ENCODE assay signal across 36 cellular contexts in the genomic region with DNA sequence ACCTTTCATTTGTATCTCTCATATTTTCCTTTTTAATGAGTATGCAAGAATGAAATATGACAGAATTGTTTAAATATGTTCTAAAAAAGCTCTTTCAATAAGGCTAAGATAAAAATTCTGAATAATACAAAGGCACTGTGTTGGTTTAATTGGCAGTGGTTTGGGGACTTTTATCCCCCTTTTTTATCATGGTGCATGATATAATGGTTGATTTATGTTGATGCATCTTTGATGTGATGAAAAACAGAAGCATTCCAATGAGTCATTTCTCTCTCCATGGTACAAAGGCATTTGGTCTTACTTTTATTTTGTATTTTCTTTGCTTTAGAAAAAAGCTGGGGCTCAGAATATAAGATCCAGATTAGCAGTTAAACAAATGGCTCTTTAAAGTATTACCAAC.
A peak's percentile ranks its signal among the peaks of the same experiment; 100 is the strongest.
DNase-seq lines count a peak whose midpoint lies in the region; ATAC-seq, FAIRE-seq and TF ChIP-seq lines count a peak whose summit lies in the region.
"Had no signal": no experiment of that assay in that cellular context is flagged by ENCODE, and none has a peak within 500 bp of the region (broad histone marks: within the 10 kb centered on the region; RNA-seq: fewer than 3 reads in every experiment).

No MANE protein-coding gene starts in this region.

- peak; percentile 90 for DNase-seq in A172 (ENCODE audit: low spot score)
- DNase-seq in HTR-8/SVneo (ENCODE audit: insufficient read length, low spot score), result peak; percentile 41
- peak; percentile 49 for DNase-seq in astrocyte (ENCODE audit: low read depth)
- DNase-seq in hepatic stellate cell (ENCODE audit: low spot score), result peak; percentile 31
- DNase-seq in esophagus squamous epithelium (lab: John Stamatoyannopoulos, UW), result no peak
- no peak for DNase-seq in T1000 (lab: John Stamatoyannopoulos, UW)
- DNase-seq in HCEC 1CT, result no peak
- DNase-seq: activated CD4-positive, alpha-beta T cell treated with anti-CD3 and anti-CD28 coated beads, Interleukin-2, amount 10 ng/mL, durations not matched to agents 7 days and 5 days; activated naive CD8-positive, alpha-beta T cell treated with anti-CD3 and anti-CD28 coated beads, Interleukin-2, amount 50 U/mL, for 24 hours; activated T-cell treated with anti-CD3 and anti-CD28 coated beads, Interleukin-2, amount 50 U/mL, for 4 hours; brain microvascular endothelial cell; CD8-positive, alpha-beta memory T cell; colonic mucosa; DMS53; effector memory CD8-positive, alpha-beta T cell; erythroblast; GF-D8; hypothalamus; immature natural killer cell; left lung; mesendoderm; NCI-H1048; NCI-H1694 treated with DMSO at 0.1 percent for 48 hours; NCI-H524 treated with DMSO at 0.1 percent for 48 hours; PC-9; psoas muscle; SHP77; sigmoid colon; stimulated activated CD4-positive, alpha-beta T cell treated with anti-CD3 and anti-CD28 coated beads, Interleukin-4, amount 100 ng/mL, for 4 hours; upper lobe of right lung had no signal

- FAIRE-seq in HTR-8/SVneo (lab: Jason Lieb, UNC) (no peak), astrocyte (lab: Jason Lieb, UNC) (peak; percentile 9)

- H3K27me3 ChIP-seq in astrocyte (ENCODE audit: insufficient read depth, low read length) (no peaks in the 10 kb centered on the region), esophagus squamous epithelium (no peaks in the 10 kb centered on the region)
- H3K27me3 ChIP-seq: brain microvascular endothelial cell, colonic mucosa, left lung, neutrophil, sigmoid colon, suprapubic skin, upper lobe of right lung had no signal

- H3K4me3 ChIP-seq in astrocyte (ENCODE audit: insufficient read depth, low read depth, low read length) (no peak overlapping the region), esophagus squamous epithelium (no peak overlapping the region)
- H3K4me3 ChIP-seq: colonic mucosa, left lung, PC-9, psoas muscle, sigmoid colon, suprapubic skin, upper lobe of right lung had no signal

- H3K9ac ChIP-seq in astrocyte (ENCODE audit: low read length), result no peak overlapping the region

- H3K4me2 ChIP-seq in astrocyte (ENCODE audit: low read length), result peak overlapping the region; percentile 32
- H3K4me2 ChIP-seq: PC-9 had no signal

- TF ChIP-seq CTCF in astrocyte (IDR thresholded peaks at IDR 0.05; ENCODE audit: insufficient read depth, low read depth, low read length) (no peak), esophagus squamous epithelium (IDR thresholded peaks at IDR 0.05) (no peak)

- no peaks in the 10 kb centered on the region for H3K79me2 ChIP-seq in astrocyte (ENCODE audit: insufficient read depth, low read length)

- intact Hi-C loops in esophagus squamous epithelium (cut with DNase I), result no loop called here

- no peak overlapping the region for H3K4me3 Mint-ChIP-seq in astrocyte (ENCODE audit: unreplicated experiment)
- H3K4me3 Mint-ChIP-seq: activated CD4-positive, alpha-beta T cell treated with anti-CD3 and anti-CD28 coated beads, Interleukin-2, amount 10 ng/mL, durations not matched to agents 7 days and 5 days; activated naive CD8-positive, alpha-beta T cell treated with anti-CD3 and anti-CD28 coated beads, Interleukin-2, amount 50 U/mL, for 24 hours; activated T-cell treated with anti-CD3 and anti-CD28 coated beads, Interleukin-2, amount 50 U/mL, for 4 hours; B cell; CD8-positive, alpha-beta memory T cell; effector memory CD8-positive, alpha-beta T cell; immature natural killer cell; stimulated activated memory B cell treated with anti-CD40 and anti-IgM and Interleukin-4, amounts not matched to agents 10 μg/mL and 1 μg/mL and 100 μg/mL, for 72 hours had no signal

- H3K4me1 ChIP-seq in astrocyte (ENCODE audit: insufficient read depth, low read length) (peaks cover 6% of the 10 kb centered on the region), esophagus squamous epithelium (no peaks in the 10 kb centered on the region)
- H3K4me1 ChIP-seq: colonic mucosa, left lung, psoas muscle, sigmoid colon, suprapubic skin, upper lobe of right lung had no signal

- H3K9me3 ChIP-seq in astrocyte (ENCODE audit: insufficient read depth, low read depth, low read length) (no peaks in the 10 kb centered on the region), esophagus squamous epithelium (no peaks in the 10 kb centered on the region)
- H3K9me3 ChIP-seq: colonic mucosa, left lung, neutrophil, psoas muscle, sigmoid colon, suprapubic skin, upper lobe of right lung had no signal

- no peaks in the 10 kb centered on the region for H3K27me3 Mint-ChIP-seq in astrocyte (ENCODE audit: low read depth, unreplicated experiment)
- H3K27me3 Mint-ChIP-seq: activated naive CD8-positive, alpha-beta T cell treated with anti-CD3 and anti-CD28 coated beads, Interleukin-2, amount 50 U/mL, for 24 hours; B cell; CD8-positive, alpha-beta memory T cell; effector memory CD8-positive, alpha-beta T cell; stimulated activated memory B cell treated with anti-CD40 and anti-IgM and Interleukin-4, amounts not matched to agents 10 μg/mL and 1 μg/mL and 100 μg/mL, for 72 hours had no signal

- H3K4me1 Mint-ChIP-seq in astrocyte (ENCODE audit: low read depth, unreplicated experiment), result peaks cover 6% of the 10 kb centered on the region
- H3K4me1 Mint-ChIP-seq: activated CD4-positive, alpha-beta T cell treated with anti-CD3 and anti-CD28 coated beads, Interleukin-2, amount 10 ng/mL, durations not matched to agents 7 days and 5 days; activated naive CD8-positive, alpha-beta T cell treated with anti-CD3 and anti-CD28 coated beads, Interleukin-2, amount 50 U/mL, for 24 hours; B cell; CD8-positive, alpha-beta memory T cell; immature natural killer cell; stimulated activated memory B cell treated with anti-CD40 and anti-IgM and Interleukin-4, amounts not matched to agents 10 μg/mL and 1 μg/mL and 100 μg/mL, for 72 hours had no signal

- H3K36me3 ChIP-seq in astrocyte (ENCODE audit: insufficient read depth, low read length) (no peaks in the 10 kb centered on the region), esophagus squamous epithelium (no peaks in the 10 kb centered on the region)
- H3K36me3 ChIP-seq: brain microvascular endothelial cell, colonic mucosa, left lung, neutrophil, sigmoid colon, suprapubic skin, upper lobe of right lung had no signal

- peaks cover 2% of the 10 kb centered on the region for H3K9me3 Mint-ChIP-seq in astrocyte (ENCODE audit: unreplicated experiment)
- H3K9me3 Mint-ChIP-seq: activated CD4-positive, alpha-beta T cell treated with anti-CD3 and anti-CD28 coated beads, Interleukin-2, amount 10 ng/mL, durations not matched to agents 7 days and 5 days; activated naive CD8-positive, alpha-beta T cell treated with anti-CD3 and anti-CD28 coated beads, Interleukin-2, amount 50 U/mL, for 24 hours; activated T-cell treated with anti-CD3 and anti-CD28 coated beads, Interleukin-2, amount 50 U/mL, for 4 hours; CD8-positive, alpha-beta memory T cell; effector memory CD8-positive, alpha-beta T cell; stimulated activated memory B cell treated with anti-CD40 and anti-IgM and Interleukin-4, amounts not matched to agents 10 μg/mL and 1 μg/mL and 100 μg/mL, for 72 hours had no signal

- H2AFZ ChIP-seq in astrocyte (ENCODE audit: low read depth, low read length), result no peak overlapping the region
- H2AFZ ChIP-seq: PC-9 had no signal

- H3K27ac ChIP-seq in astrocyte (ENCODE audit: low read depth, low read length) (no peak overlapping the region), esophagus squamous epithelium (no peak overlapping the region)
- H3K27ac ChIP-seq: 22Rv1, brain microvascular endothelial cell, colonic mucosa, left lung, neutrophil, PC-9, psoas muscle, sigmoid colon, suprapubic skin, upper lobe of right lung had no signal

- no peaks in the 10 kb centered on the region for H4K20me1 ChIP-seq in astrocyte (ENCODE audit: insufficient read depth, low read length)

- no peak for ATAC-seq in GM19455 (IDR thresholded peaks at IDR 0.05; ENCODE audit: unreplicated experiment)
- ATAC-seq: activated naive CD8-positive, alpha-beta T cell treated with anti-CD3 and anti-CD28 coated beads, Interleukin-2, amount 50 U/mL, for 24 hours; activated T-cell treated with anti-CD3 and anti-CD28 coated beads, Interleukin-2, amount 50 U/mL, for 4 hours; effector memory CD8-positive, alpha-beta T cell; left lung; psoas muscle; stimulated activated memory B cell treated with anti-CD40 and anti-IgM and Interleukin-4, amounts not matched to agents 10 μg/mL and 1 μg/mL and 100 μg/mL, for 72 hours; upper lobe of right lung had no signal

- no peaks in the 10 kb centered on the region for H3K36me3 Mint-ChIP-seq in astrocyte (ENCODE audit: low read depth, unreplicated experiment)
- H3K36me3 Mint-ChIP-seq: CD8-positive, alpha-beta memory T cell; immature natural killer cell; stimulated activated memory B cell treated with anti-CD40 and anti-IgM and Interleukin-4, amounts not matched to agents 10 μg/mL and 1 μg/mL and 100 μg/mL, for 72 hours had no signal

- TF ChIP-seq POLR2A in esophagus squamous epithelium (IDR thresholded peaks at IDR 0.05), result no peak

- H3K27ac Mint-ChIP-seq in astrocyte (ENCODE audit: unreplicated experiment), result no peak overlapping the region
- H3K27ac Mint-ChIP-seq: activated CD4-positive, alpha-beta T cell treated with anti-CD3 and anti-CD28 coated beads, Interleukin-2, amount 10 ng/mL, durations not matched to agents 7 days and 5 days; activated naive CD8-positive, alpha-beta T cell treated with anti-CD3 and anti-CD28 coated beads, Interleukin-2, amount 50 U/mL, for 24 hours; B cell; CD8-positive, alpha-beta memory T cell; effector memory CD8-positive, alpha-beta T cell; immature natural killer cell; stimulated activated memory B cell treated with anti-CD40 and anti-IgM and Interleukin-4, amounts not matched to agents 10 μg/mL and 1 μg/mL and 100 μg/mL, for 72 hours had no signal

Comparison
In these comparisons a context has a peak if more than half of its experiments do, and no peak if none do; other contexts are left out.
1. DNase-seq: peak in A172 (single experiment), HTR-8/SVneo (single experiment), astrocyte (single experiment) and hepatic stellate cell (single experiment); none in esophagus squamous epithelium (single experiment), T1000 (single experiment) and HCEC 1CT (single experiment).